ENCODE assay signal across 17 cellular contexts in genomic region chr1:94580367-94581115, GRCh38. TPM values are rescaled to one million over a fixed set of nuclear protein-coding genes. Genes with fewer than 3 reads are reported as not detected.
DNase-seq lines count a peak whose midpoint lies in the region; ATAC-seq and TF ChIP-seq lines count a peak whose summit lies in the region.
"Had no signal": no experiment of that assay in that cellular context is flagged by ENCODE, and none has a peak within 500 bp of the region (broad histone marks: within the 10 kb centered on the region; RNA-seq: fewer than 3 reads in every experiment).

No MANE protein-coding gene starts in this region.

- peaks cover 35% of the 10 kb centered on the region for H3K36me3 Mint-ChIP-seq in HFFc6 (ENCODE audit: low read depth)
- peaks cover 4 to 8% of the 10 kb centered on the region in 2 donors for H3K36me3 Mint-ChIP-seq in stimulated activated naive B cell treated with anti-CD40 and anti-IgM and Interleukin-4, amounts not matched to agents 10 μg/mL and 1 μg/mL and 100 μg/mL, for 72 hours

- H3K4me1 ChIP-seq in SJSA1 (replicated peaks) = peaks cover 37% of the 10 kb centered on the region
- peaks cover 21% of the 10 kb centered on the region for H3K4me1 ChIP-seq in skeletal muscle satellite cell (ENCODE audit: control insufficient read depth, insufficient read depth, low read length)

- no peak overlapping the region for H3K4me3 ChIP-seq in SJSA1
- H3K4me3 ChIP-seq in skeletal muscle satellite cell (ENCODE audit: low read length) = no peak overlapping the region
- H3K4me3 ChIP-seq: dorsolateral prefrontal cortex, left lung had no signal

- peak overlapping the region; percentile 70 for H3K27ac Mint-ChIP-seq in HFFc6
- no peak overlapping the region for H3K27ac Mint-ChIP-seq in stimulated activated naive B cell treated with anti-CD40 and anti-IgM and Interleukin-4, amounts not matched to agents 10 μg/mL and 1 μg/mL and 100 μg/mL, for 72 hours
- H3K27ac Mint-ChIP-seq: activated T-cell treated with anti-CD3 and anti-CD28 coated beads, Interleukin-2, amount 50 U/mL, for 24 hours; CD4-positive, alpha-beta memory T cell; T-helper 1 cell treated with Interleukin-12 subunit alpha and Interleukin-12 subunit beta and Interleukin-4 antibody, amounts not matched to agents 30 μg/mL and 1 μg/mL, for 36 hours had no signal

- DNase-seq in HFFc6 = peak; percentile 26
- DNase-seq in SJSA1 (ENCODE audit: low read depth in 1 of 2, low spot score in 2 of 2) = peak; percentile 76 to 91
- peak; percentile 35 for DNase-seq in fibroblast of peridontal ligament (ENCODE audit: extremely low read depth)
- DNase-seq in amniotic stem cell (lab: John Stamatoyannopoulos, UW) = no peak
- DNase-seq in stimulated activated naive B cell treated with anti-CD40 and anti-IgM and Interleukin-4, amounts not matched to agents 10 μg/mL and 1 μg/mL and 100 μg/mL, for 72 hours = no peak
- DNase-seq in stimulated activated CD4-positive, alpha-beta T cell treated with anti-CD3 and anti-CD28 coated beads, Interleukin-4, amount 100 ng/mL, for 1 hour = no peak
- DNase-seq in stimulated activated naive CD4-positive, alpha-beta T cell (lab: John Stamatoyannopoulos, UW) = no peak
- DNase-seq: activated CD4-positive, alpha-beta T cell treated with anti-CD3 and anti-CD28 coated beads for 4 hours; activated T-cell treated with anti-CD3 and anti-CD28 coated beads, Interleukin-2, amount 50 U/mL, for 24 hours; CD4-positive, alpha-beta memory T cell; dorsolateral prefrontal cortex; left lung; nephron progenitor cell; substantia nigra had no signal

- no peak overlapping the region for H3K9ac ChIP-seq in skeletal muscle satellite cell (ENCODE audit: low read depth, low read length)

- H3K9me3 ChIP-seq in SJSA1 (replicated peaks) (peaks cover 11% of the 10 kb centered on the region), skeletal muscle satellite cell (replicated peaks; ENCODE audit: low read length) (no peaks in the 10 kb centered on the region)

- peak overlapping the region; percentile 75 for H3K27ac ChIP-seq in SJSA1
- H3K27ac ChIP-seq: dorsolateral prefrontal cortex, left lung had no signal

- no peaks in the 10 kb centered on the region for H3K27me3 ChIP-seq in SJSA1 (replicated peaks)
- H3K27me3 ChIP-seq in skeletal muscle satellite cell (ENCODE audit: control insufficient read depth, insufficient read depth, low read length) = no peaks in the 10 kb centered on the region
- H3K27me3 ChIP-seq: dorsolateral prefrontal cortex, left lung had no signal

- peak overlapping the region; percentile 0 for H3K4me2 ChIP-seq in skeletal muscle satellite cell (ENCODE audit: low read length)

- H3K4me3 Mint-ChIP-seq in HFFc6 = peak overlapping the region; percentile 32
- no peak overlapping the region for H3K4me3 Mint-ChIP-seq in stimulated activated naive B cell treated with anti-CD40 and anti-IgM and Interleukin-4, amounts not matched to agents 10 μg/mL and 1 μg/mL and 100 μg/mL, for 72 hours
- H3K4me3 Mint-ChIP-seq: activated T-cell treated with anti-CD3 and anti-CD28 coated beads, Interleukin-2, amount 50 U/mL, for 24 hours; CD4-positive, alpha-beta memory T cell; nephron progenitor cell; T-helper 1 cell treated with Interleukin-12 subunit alpha and Interleukin-12 subunit beta and Interleukin-4 antibody, amounts not matched to agents 30 μg/mL and 1 μg/mL, for 36 hours had no signal

- ATAC-seq in stimulated activated naive B cell treated with anti-CD40 and anti-IgM and Interleukin-4, amounts not matched to agents 10 μg/mL and 1 μg/mL and 100 μg/mL, for 72 hours (replicated peaks) = no peak

- H3K4me1 Mint-ChIP-seq in HFFc6 (ENCODE audit: low read depth) = peaks cover 49% of the 10 kb centered on the region
- H3K4me1 Mint-ChIP-seq in stimulated activated naive B cell treated with anti-CD40 and anti-IgM and Interleukin-4, amounts not matched to agents 10 μg/mL and 1 μg/mL and 100 μg/mL, for 72 hours = no peaks in the 10 kb centered on the region
- H3K4me1 Mint-ChIP-seq: CD4-positive, alpha-beta memory T cell had no signal

- H3K27me3 Mint-ChIP-seq in HFFc6 (ENCODE audit: insufficient read depth) = no peaks in the 10 kb centered on the region
- H3K27me3 Mint-ChIP-seq in stimulated activated naive B cell treated with anti-CD40 and anti-IgM and Interleukin-4, amounts not matched to agents 10 μg/mL and 1 μg/mL and 100 μg/mL, for 72 hours = peaks cover 21 to 27% of the 10 kb centered on the region in 2 donors

- 0 out of 2 replicates have a peak, but pooled peaks cover 3% of the 10 kb centered on the region for H3K36me3 ChIP-seq in SJSA1
- no peaks in the 10 kb centered on the region for H3K36me3 ChIP-seq in skeletal muscle satellite cell (ENCODE audit: insufficient read depth, low read length)
- H3K36me3 ChIP-seq: left lung had no signal

- peaks cover 43% of the 10 kb centered on the region for H3K9me3 Mint-ChIP-seq in HFFc6
- peaks cover 20 to 24% of the 10 kb centered on the region in 2 donors for H3K9me3 Mint-ChIP-seq in stimulated activated naive B cell treated with anti-CD40 and anti-IgM and Interleukin-4, amounts not matched to agents 10 μg/mL and 1 μg/mL and 100 μg/mL, for 72 hours

- TF ChIP-seq CTCF in HFFc6 (IDR thresholded peaks at IDR 0.05) = no peak

RNA-seq across cellular contexts. Expression of gene F3, which starts 39.0 kb away (rescaled TPM):
- total RNA-seq in HFFc6 (2021; fragmentation: NEBNext Ultra II Directional; extraction: Animal tissue kit (Norgen Biotek cat#: 25700)) = 100 to 1,000 TPM; 150 to 457 (median 176) TPM
- 54.7 and 63.4 TPM in 2 replicates for total RNA-seq in SJSA1 (2014; rRNA removed; shearing (Covaris generic))
- total RNA-seq in skeletal muscle satellite cell (2012; rRNA removed) = 15.7 and 40.0 TPM in 2 replicates
- total RNA-seq: OCI-LY7 had no signal

Comparison
In these comparisons a context has a peak if more than half of its experiments do, and no peak if none do; other contexts are left out.
1. DNase-seq: peak in HFFc6 (single experiment), SJSA1 (2 of 2) and fibroblast of peridontal ligament (single experiment); none in amniotic stem cell (single experiment), stimulated activated naive B cell treated with anti-CD40 and anti-IgM and Interleukin-4, amounts not matched to agents 10 μg/mL and 1 μg/mL and 100 μg/mL, for 72 hours (single experiment), stimulated activated CD4-positive, alpha-beta T cell treated with anti-CD3 and anti-CD28 coated beads, Interleukin-4, amount 100 ng/mL, for 1 hour (single experiment) and stimulated activated naive CD4-positive, alpha-beta T cell (0 of 6).